In genomic region chr2:148523315-148523714, GRCh38 we compare ENCODE assay signal across 1 cellular context.
TF ChIP-seq lines count a peak whose summit lies in the region.

No MANE protein-coding gene starts in this region.

TF ChIP-seq in WTC11, 78 proteins besides CTCF, POLR2A, EP300 and RAD21 (continued from another document):
- TF ChIP-seq ATF6 (CRISPR knock-in tag; IDR thresholded peaks at IDR 0.05) (no peak), SMAD3 (CRISPR knock-in tag; IDR thresholded peaks at IDR 0.05; ENCODE audit: borderline replicate concordance) (no peak), FOXJ3 (CRISPR knock-in tag; IDR thresholded peaks at IDR 0.05; ENCODE audit: borderline replicate concordance) (no peak), RELA (CRISPR knock-in tag; IDR thresholded peaks at IDR 0.05; ENCODE audit: borderline replicate concordance) (no peak), SOX15 (CRISPR knock-in tag; IDR thresholded peaks at IDR 0.05) (no peak), USF2 (CRISPR knock-in tag; IDR thresholded peaks at IDR 0.05) (no peak), GTF2I (CRISPR knock-in tag; conservative IDR thresholded peaks at IDR 0.05) (no peak), MLX (CRISPR knock-in tag; IDR thresholded peaks at IDR 0.05) (no peak), JUN (CRISPR knock-in tag; IDR thresholded peaks at IDR 0.05) (no peak)
